19 cellular contexts compared by ENCODE assay signal in the genomic region with DNA sequence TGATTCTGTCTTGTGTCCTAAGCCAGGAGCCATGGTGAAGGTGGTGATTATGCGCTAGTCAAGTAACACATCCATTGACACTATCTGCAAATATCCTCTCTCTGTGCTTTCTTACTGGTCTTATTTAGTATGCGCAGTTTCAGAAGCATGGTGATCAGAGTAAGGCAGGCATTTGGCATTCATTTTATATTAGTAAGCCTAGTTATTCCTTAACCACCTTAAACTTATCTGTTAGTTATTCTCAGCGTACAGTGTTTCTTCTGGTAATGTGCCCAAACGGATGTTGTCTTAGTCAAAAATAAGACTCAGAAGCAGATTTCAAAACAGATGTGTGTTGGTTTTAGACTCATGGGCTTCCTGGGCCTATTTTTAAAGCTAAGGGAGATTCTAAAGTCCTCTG.
DNase-seq lines count a peak whose midpoint lies in the region; ATAC-seq, FAIRE-seq and TF ChIP-seq lines count a peak whose summit lies in the region.
"Had no signal": no experiment of that assay in that cellular context is flagged by ENCODE, and none has a peak within 500 bp of the region (broad histone marks: within the 10 kb centered on the region; RNA-seq: fewer than 3 reads in every experiment).

No MANE protein-coding gene starts in this region.

- H3K18ac ChIP-seq in mesendoderm (ENCODE audit: low read length) = no peak overlapping the region

- FAIRE-seq in astrocyte (lab: Jason Lieb, UNC) = no peak
- FAIRE-seq: D721Med, GM12878 had no signal

- H3K79me1 ChIP-seq in mesendoderm (ENCODE audit: low read length) = no peaks in the 10 kb centered on the region

- H3K4me1 ChIP-seq in astrocyte (ENCODE audit: insufficient read depth, low read length) (no peaks in the 10 kb centered on the region), mesendoderm (ENCODE audit: control insufficient read depth, low read depth, low read length) (no peaks in the 10 kb centered on the region), foreskin keratinocyte (no peaks in the 10 kb centered on the region)
- H3K4me1 ChIP-seq: psoas muscle, spleen, thyroid gland had no signal

- WGBS in mesendoderm (ENCODE audit: extremely low coverage, insufficient coverage, low lambda C conversion rate) = no CpG with 5 or more reads among the region's 4 CpGs

- ATAC-seq in GM19023 (IDR thresholded peaks at IDR 0.05; ENCODE audit: unreplicated experiment) = peak; percentile 73
- ATAC-seq in HG02798 (IDR thresholded peaks at IDR 0.05; ENCODE audit: poor library complexity, unreplicated experiment) = peak; percentile 38
- ATAC-seq in activated naive CD4-positive, alpha-beta T cell treated with anti-CD3 and anti-CD28 coated beads, Interleukin-2, amount 50 U/mL, for 72 hours = no peak
- ATAC-seq in foreskin keratinocyte = no peak
- ATAC-seq: activated CD4-positive, alpha-beta T cell treated with anti-CD3 and anti-CD28 coated beads for 36 hours; GM12878; psoas muscle had no signal

- H4K20me1 ChIP-seq in astrocyte (ENCODE audit: insufficient read depth, low read length) = no peaks in the 10 kb centered on the region

- no peak overlapping the region for H4K5ac ChIP-seq in mesendoderm (ENCODE audit: low read length)

- no peaks in the 10 kb centered on the region for H3K9me3 Mint-ChIP-seq in astrocyte (ENCODE audit: unreplicated experiment)
- peaks cover 0 to 16% of the 10 kb centered on the region in 2 donors for H3K9me3 Mint-ChIP-seq in activated naive CD4-positive, alpha-beta T cell treated with anti-CD3 and anti-CD28 coated beads, Interleukin-2, amount 50 U/mL, for 72 hours

- H3K36me3 Mint-ChIP-seq in astrocyte (ENCODE audit: low read depth, unreplicated experiment) = no peaks in the 10 kb centered on the region
- no peaks in the 10 kb centered on the region for H3K36me3 Mint-ChIP-seq in activated naive CD4-positive, alpha-beta T cell treated with anti-CD3 and anti-CD28 coated beads, Interleukin-2, amount 50 U/mL, for 72 hours

- H3K9ac ChIP-seq in astrocyte (ENCODE audit: low read length) (no peak overlapping the region), mesendoderm (ENCODE audit: low read length) (no peak overlapping the region)
- H3K9ac ChIP-seq: SK-N-SH had no signal

- no peak overlapping the region for H2BK120ac ChIP-seq in mesendoderm (ENCODE audit: low read depth, low read length)

- H2AFZ ChIP-seq in astrocyte (ENCODE audit: low read depth, low read length) = no peak overlapping the region

- H3K36me3 ChIP-seq in astrocyte (ENCODE audit: insufficient read depth, low read length) (no peaks in the 10 kb centered on the region), mesendoderm (ENCODE audit: control insufficient read depth, insufficient read depth, low read length) (no peaks in the 10 kb centered on the region)
- H3K36me3 ChIP-seq: spleen, thyroid gland had no signal

- H2BK15ac ChIP-seq in mesendoderm (replicated peaks; ENCODE audit: low read depth) = no peak overlapping the region

- H2AK5ac ChIP-seq in mesendoderm (ENCODE audit: low read length) = no peak overlapping the region

- H4K8ac ChIP-seq in mesendoderm (ENCODE audit: low read depth, low read length) = no peak overlapping the region

- no peaks in the 10 kb centered on the region for H3K27me3 Mint-ChIP-seq in astrocyte (ENCODE audit: low read depth, unreplicated experiment)
- H3K27me3 Mint-ChIP-seq: activated CD4-positive, alpha-beta T cell treated with anti-CD3 and anti-CD28 coated beads for 36 hours had no signal

- H3K4me2 ChIP-seq in astrocyte (ENCODE audit: low read length) (peak overlapping the region; percentile 11), mesendoderm (ENCODE audit: low read length) (no peak overlapping the region)
- H3K4me2 ChIP-seq: SK-N-SH had no signal

- no peak overlapping the region for H3K23ac ChIP-seq in mesendoderm (ENCODE audit: low read length)

- H2BK5ac ChIP-seq in mesendoderm (ENCODE audit: low read length) = no peak overlapping the region

- no peak overlapping the region for H3K4me3 ChIP-seq in astrocyte (ENCODE audit: insufficient read depth, low read depth, low read length)
- no peak overlapping the region for H3K4me3 ChIP-seq in mesendoderm (ENCODE audit: low read length)
- H3K4me3 ChIP-seq: GM12878, psoas muscle, spleen, thyroid gland had no signal

- H3K4ac ChIP-seq in mesendoderm (ENCODE audit: low read depth, low read length) = no peak overlapping the region

- H3K4me1 Mint-ChIP-seq in astrocyte (ENCODE audit: low read depth, unreplicated experiment) = peaks cover 6% of the 10 kb centered on the region
- H3K4me1 Mint-ChIP-seq: activated CD4-positive, alpha-beta T cell treated with anti-CD3 and anti-CD28 coated beads for 36 hours had no signal

- peak; percentile 58 for DNase-seq in astrocyte (ENCODE audit: low read depth)
- peak; percentile 15 for DNase-seq in pulmonary artery endothelial cell (ENCODE audit: low read depth, low spot score)
- DNase-seq in activated naive CD4-positive, alpha-beta T cell treated with anti-CD3 and anti-CD28 coated beads, Interleukin-2, amount 50 U/mL, for 72 hours (ENCODE audit: low spot score in 2 of 2) = no peak
- DNase-seq in mesendoderm = no peak
- no peak for DNase-seq in foreskin keratinocyte
- DNase-seq: activated CD4-positive, alpha-beta T cell treated with anti-CD3 and anti-CD28 coated beads for 36 hours; activated gamma-delta T cell; AML-193; cortex of kidney; Kasumi-1; NCI-H1105; psoas muscle; SK-N-SH; spleen; thyroid gland had no signal

- H3K27ac Mint-ChIP-seq in astrocyte (ENCODE audit: unreplicated experiment) = no peak overlapping the region
- H3K27ac Mint-ChIP-seq in activated naive CD4-positive, alpha-beta T cell treated with anti-CD3 and anti-CD28 coated beads, Interleukin-2, amount 50 U/mL, for 72 hours = no peak overlapping the region
- H3K27ac Mint-ChIP-seq: activated CD4-positive, alpha-beta T cell treated with anti-CD3 and anti-CD28 coated beads for 36 hours had no signal

- no peak for TF ChIP-seq CTCF in astrocyte (IDR thresholded peaks at IDR 0.05; ENCODE audit: insufficient read depth, low read depth, low read length)
- no peak for TF ChIP-seq CTCF in foreskin keratinocyte (conservative IDR thresholded peaks at IDR 0.05)

- H3K9me3 ChIP-seq in astrocyte (ENCODE audit: insufficient read depth, low read depth, low read length) = no peaks in the 10 kb centered on the region
- H3K9me3 ChIP-seq: psoas muscle, spleen, thyroid gland had no signal

- no peak overlapping the region for H3K27ac ChIP-seq in astrocyte (ENCODE audit: low read depth, low read length)
- H3K27ac ChIP-seq in mesendoderm (ENCODE audit: low read depth, low read length) = no peak overlapping the region
- H3K27ac ChIP-seq in foreskin keratinocyte = no peak overlapping the region
- H3K27ac ChIP-seq: psoas muscle, spleen, thyroid gland had no signal

- H3K4me3 Mint-ChIP-seq in astrocyte (ENCODE audit: unreplicated experiment) = no peak overlapping the region
- H3K4me3 Mint-ChIP-seq: activated CD4-positive, alpha-beta T cell treated with anti-CD3 and anti-CD28 coated beads for 36 hours had no signal

- no peak overlapping the region for H3K56ac ChIP-seq in mesendoderm (ENCODE audit: low read length)

- H3K79me2 ChIP-seq in astrocyte (ENCODE audit: insufficient read depth, low read length) (no peaks in the 10 kb centered on the region), mesendoderm (ENCODE audit: control insufficient read depth, insufficient read depth, low read length) (no peaks in the 10 kb centered on the region)

- H3K27me3 ChIP-seq in astrocyte (ENCODE audit: insufficient read depth, low read length) (no peaks in the 10 kb centered on the region), mesendoderm (ENCODE audit: insufficient read depth, low read length, poor library complexity) (no peaks in the 10 kb centered on the region), foreskin keratinocyte (no peaks in the 10 kb centered on the region)
- H3K27me3 ChIP-seq: spleen, thyroid gland had no signal

Comparison
In these comparisons a context has a peak if more than half of its experiments do, and no peak if none do; other contexts are left out.
1. ATAC-seq: peak in GM19023 (single experiment) and HG02798 (single experiment); none in activated naive CD4-positive, alpha-beta T cell treated with anti-CD3 and anti-CD28 coated beads, Interleukin-2, amount 50 U/mL, for 72 hours (0 of 2) and foreskin keratinocyte (single experiment).
2. DNase-seq: peak in astrocyte (single experiment) and pulmonary artery endothelial cell (single experiment); none in activated naive CD4-positive, alpha-beta T cell treated with anti-CD3 and anti-CD28 coated beads, Interleukin-2, amount 50 U/mL, for 72 hours (0 of 2), mesendoderm (single experiment) and foreskin keratinocyte (0 of 2).